In the genomic region with DNA sequence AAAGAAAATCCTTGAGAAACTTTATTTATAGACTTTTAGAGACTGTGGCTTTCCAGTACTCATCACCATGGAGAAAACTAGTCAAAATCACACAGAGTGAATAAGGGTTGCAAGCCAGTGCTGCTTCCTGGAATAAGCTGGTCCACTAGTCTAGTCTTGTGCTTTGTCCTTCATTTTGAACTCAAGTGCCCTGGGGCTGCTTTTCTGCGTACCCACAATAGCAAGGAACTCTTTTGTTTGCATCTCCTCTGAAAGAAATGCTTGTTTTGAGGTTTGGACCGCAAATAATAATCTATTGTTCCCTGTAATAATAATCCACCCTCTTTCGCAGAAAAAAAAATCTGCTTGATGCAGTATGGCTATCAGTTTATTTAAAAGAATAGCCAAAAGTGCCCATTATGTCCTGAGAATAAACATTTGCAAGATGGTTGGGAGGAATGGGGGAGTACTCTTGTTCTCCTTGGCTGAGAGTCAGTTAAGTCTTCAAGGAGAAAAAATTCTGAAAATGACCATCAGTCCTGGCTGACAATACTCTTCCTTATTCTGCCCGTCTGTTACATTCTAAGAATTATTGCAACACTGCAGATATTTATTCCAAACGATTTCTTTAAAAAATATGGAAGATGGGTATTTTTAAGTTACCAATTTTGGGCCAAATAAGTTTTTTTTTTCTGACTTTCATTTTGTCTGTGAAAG, we compare ENCODE assay signal across 15 cellular contexts. TPM values are rescaled to one million over a fixed set of nuclear protein-coding genes. Genes with fewer than 3 reads are reported as not detected.
DNase-seq lines count a peak whose midpoint lies in the region; ATAC-seq, FAIRE-seq and TF ChIP-seq lines count a peak whose summit lies in the region.
"Had no signal": no experiment of that assay in that cellular context is flagged by ENCODE, and none has a peak within 500 bp of the region (broad histone marks: within the 10 kb centered on the region; RNA-seq: fewer than 3 reads in every experiment).

No MANE protein-coding gene starts in this region.

- DNase-seq in Right ventricle myocardium inferior (ENCODE audit: missing footprints) (no peak), cardiac septum (ENCODE audit: low spot score) (no peak), mammary epithelial cell (peak; percentile 92), right cardiac atrium (no peak), GM12891 (ENCODE audit: insufficient read length, low spot score) (no peak), SJCRH30 (no peak)
- DNase-seq in activated T-cell treated with anti-CD3 and anti-CD28 coated beads, Interleukin-2, amount 50 U/mL, for 48 hours, result no peak
- DNase-seq: ACHN; activated CD8-positive, alpha-beta T cell treated with anti-CD3 and anti-CD28 coated beads, Interleukin-2, amount 10 ng/mL, durations not matched to agents 7 days and 5 days; activated naive CD4-positive, alpha-beta T cell; erythroblast; NCI-H2171 treated with DMSO at 0.1 percent for 48 hours; PC-9 had no signal

- no TSS peak for BruUV-seq in mammary epithelial cell (replicated peaks; lab: Mats Ljungman, UMichigan)

- TF ChIP-seq POLR2A in GM12891 (IDR thresholded peaks at IDR 0.05; ENCODE audit: low read depth, low read length), result no peak

- CTCF ChIA-PET in mammary epithelial cell (lab: Charles Lee; ENCODE audit: low non-redundant PET), result no interaction called here

- no peak overlapping the region for H2AFZ ChIP-seq in mammary epithelial cell (ENCODE audit: low read depth, low read length)
- H2AFZ ChIP-seq: PC-9 had no signal

- H3K4me3 ChIP-seq in mammary epithelial cell (replicated peaks in 1 of 3; ENCODE audit: insufficient read depth in 1 of 3, low read depth in 2 of 3, low read length in 3 of 3) (peak overlapping the region in 1 of 3 experiments; percentile 2), right cardiac atrium (ENCODE audit: low read length) (no peak overlapping the region), SJCRH30 (no peak overlapping the region)
- H3K4me3 ChIP-seq: K562, PC-9 had no signal

- ATAC-seq in Right ventricle myocardium inferior (peak; percentile 82), right cardiac atrium (peak; percentile 65 to 81), GM21515 (IDR thresholded peaks at IDR 0.05; ENCODE audit: unreplicated experiment) (no peak)
- ATAC-seq: activated CD8-positive, alpha-beta T cell treated with anti-CD3 and anti-CD28 coated beads, Interleukin-2, amount 10 ng/mL, durations not matched to agents 7 days and 5 days; K562 had no signal

- H3K4me2 ChIP-seq in mammary epithelial cell (ENCODE audit: insufficient read depth, low read depth, low read length), result peak overlapping the region; percentile 50
- H3K4me2 ChIP-seq: PC-9 had no signal

- dilution Hi-C loops in mammary epithelial cell (cut with HindIII; ENCODE audit: low sequenced_read_pairs), result no loop called here

- H3K9ac ChIP-seq in mammary epithelial cell (ENCODE audit: insufficient read depth, low read length), result no peak overlapping the region

- intact Hi-C loops in Right ventricle myocardium inferior (cut with DNase I) (no loop called here), cardiac septum (cut with DNase I) (no loop called here), mammary epithelial cell (cut with micrococcal nuclease) (no loop called here), right cardiac atrium (cut with DNase I) (no loop called here)

- WGBS in mammary epithelial cell (ENCODE audit: low coverage, missing lambda C conversion rate), result 2% methylated on average over 5 of the region's 5 CpGs
- 45% methylated on average over 5 of the region's 5 CpGs for WGBS in right cardiac atrium

- no peaks in the 10 kb centered on the region for H3K9me3 ChIP-seq in mammary epithelial cell (replicated peaks; ENCODE audit: insufficient read depth, low read length)
- H3K9me3 ChIP-seq in right cardiac atrium (ENCODE audit: control insufficient read depth, low read length), result no peaks in the 10 kb centered on the region
- no peaks in the 10 kb centered on the region for H3K9me3 ChIP-seq in SJCRH30 (replicated peaks)

- H3K36me3 ChIP-seq in mammary epithelial cell (ENCODE audit: insufficient read depth, low read length) (peaks cover 10% of the 10 kb centered on the region), SJCRH30 (peaks cover 3% of the 10 kb centered on the region; the same call in 1 of the 2 replicates)

- H3K79me2 ChIP-seq in mammary epithelial cell (ENCODE audit: insufficient read depth, low read length), result peaks cover 94% of the 10 kb centered on the region

- no peak for TF ChIP-seq CTCF in mammary epithelial cell (conservative IDR thresholded peaks at IDR 0.05 in 1 of 2, IDR thresholded peaks at IDR 0.05 in 1 of 2; ENCODE audit: extremely low read depth in 1 of 2, insufficient read depth in 1 of 2, low read depth in 1 of 2, low read length in 2 of 2)

- H3K27ac ChIP-seq in mammary epithelial cell (ENCODE audit: insufficient read depth, low read depth, low read length) (peak overlapping the region; percentile 54), right cardiac atrium (ENCODE audit: low read length) (no peak overlapping the region), SJCRH30 (no peak overlapping the region)
- H3K27ac ChIP-seq: PC-9 had no signal

- peaks cover 55% of the 10 kb centered on the region for H3K4me1 ChIP-seq in mammary epithelial cell (ENCODE audit: insufficient read depth, low read length)
- H3K4me1 ChIP-seq in right cardiac atrium (ENCODE audit: control insufficient read depth, insufficient read depth, low read length), result peaks cover 2% of the 10 kb centered on the region
- no peaks in the 10 kb centered on the region for H3K4me1 ChIP-seq in SJCRH30

- no peaks in the 10 kb centered on the region for H4K20me1 ChIP-seq in mammary epithelial cell (ENCODE audit: insufficient read depth, low read length)

- FAIRE-seq in GM12891 (lab: Jason Lieb, UNC), result no peak
- FAIRE-seq: K562 had no signal

- in situ Hi-C loops in mammary epithelial cell (cut with MboI; ENCODE audit: low sequenced_read_pairs in 2 of 2), result no loop called here

- H3K27me3 ChIP-seq in mammary epithelial cell (ENCODE audit: insufficient read depth, low read length) (no peaks in the 10 kb centered on the region), right cardiac atrium (ENCODE audit: control insufficient read depth, insufficient read depth) (no peaks in the 10 kb centered on the region), SJCRH30 (no peaks in the 10 kb centered on the region)

TF ChIP-seq in GM12891, 5 proteins besides CTCF, POLR2A, EP300 and RAD21:
- TF ChIP-seq POU2F2 (IDR thresholded peaks at IDR 0.05; ENCODE audit: low read depth, low read length) (no peak), POLR2AphosphoS5 (IDR thresholded peaks at IDR 0.05; ENCODE audit: low read depth, low read length) (no peak), SPI1 (IDR thresholded peaks at IDR 0.05; ENCODE audit: low read depth, low read length) (no peak), TAF1 (IDR thresholded peaks at IDR 0.05; ENCODE audit: low read depth, low read length) (no peak), PAX5 (IDR thresholded peaks at IDR 0.05; ENCODE audit: insufficient read depth, low read length, severe bottlenecking) (no peak)

RNA-seq across cellular contexts. Expression of a gene that starts 41.9 kb away (rescaled TPM):
- total RNA-seq in Right ventricle myocardium inferior, result 47.9 TPM
- 35.7 TPM for total RNA-seq in cardiac septum
- 100 to 1,000 TPM; 148 to 227 TPM for total RNA-seq in mammary epithelial cell
- 107 TPM for polyA plus RNA-seq in mammary epithelial cell
- polyA minus RNA-seq in mammary epithelial cell, result 148 TPM
- 10 to 100 TPM; 36.3 to 73.7 (median 61.1) TPM for total RNA-seq in right cardiac atrium
- polyA plus RNA-seq in right cardiac atrium, result 20.4 TPM
- 15.6 TPM for polyA plus RNA-seq in GM12891 (2012; ENCODE audit: low read depth, missing spikeins)
- 57.9 and 63.0 TPM in 2 replicates for total RNA-seq in SJCRH30 (2014; rRNA removed; shearing (Covaris generic))
